ENCODE assay signal across 19 cellular contexts in genomic region chr12:59717436-59717835, GRCh38.
DNase-seq lines count a peak whose midpoint lies in the region; ATAC-seq, FAIRE-seq and TF ChIP-seq lines count a peak whose summit lies in the region.
"Had no signal": no experiment of that assay in that cellular context is flagged by ENCODE, and none has a peak within 500 bp of the region (broad histone marks: within the 10 kb centered on the region; RNA-seq: fewer than 3 reads in every experiment).

No MANE protein-coding gene starts in this region.

- intact Hi-C loops in left ventricle myocardium inferior (cut with micrococcal nuclease): no loop called here
- intact Hi-C loops in cardiac septum (cut with DNase I): no loop called here
- intact Hi-C loops in pancreas (cut with DNase I): loop anchor here in 1 of 3 donors (10.0 kb wide), 1 partner anchor 53 kb away; no protein-coding TSS in a partner anchor

- H3K4me3 ChIP-seq in left ventricle myocardium inferior (no peak overlapping the region), SK-N-MC (no peak overlapping the region), adipocyte (ENCODE audit: low read length) (no peak overlapping the region), pancreas (no peak overlapping the region)
- H3K4me3 ChIP-seq: GM23338 had no signal

- peaks cover 37% of the 10 kb centered on the region for H3K4me1 ChIP-seq in left ventricle myocardium inferior
- H3K4me1 ChIP-seq in adipocyte (ENCODE audit: control insufficient read depth, insufficient read depth, low read length): peaks cover 8% of the 10 kb centered on the region
- peaks cover 14 to 33% (median 28%) of the 10 kb centered on the region in 3 donors for H3K4me1 ChIP-seq in pancreas
- H3K4me1 ChIP-seq: Caco-2 had no signal

- H3K9me3 ChIP-seq in left ventricle myocardium inferior (replicated peaks): no peaks in the 10 kb centered on the region
- no peaks in the 10 kb centered on the region for H3K9me3 ChIP-seq in SK-N-MC (ENCODE audit: low read depth, low read length)
- H3K9me3 ChIP-seq in adipocyte (ENCODE audit: control insufficient read depth, low read length): no peaks in the 10 kb centered on the region
- no peaks in the 10 kb centered on the region for H3K9me3 ChIP-seq in pancreas
- H3K9me3 ChIP-seq: Caco-2 had no signal

- TF ChIP-seq CTCF in left ventricle myocardium inferior (IDR thresholded peaks at IDR 0.05; ENCODE audit: borderline replicate concordance) (no peak), pancreas (IDR thresholded peaks at IDR 0.05) (no peak)

- H3K36me3 ChIP-seq in left ventricle myocardium inferior (no peaks in the 10 kb centered on the region), SK-N-MC (ENCODE audit: insufficient read depth, low read length) (no peaks in the 10 kb centered on the region), adipocyte (ENCODE audit: control insufficient read depth, insufficient read depth, low read length, severe bottlenecking) (no peaks in the 10 kb centered on the region), pancreas (no peaks in the 10 kb centered on the region)

- ATAC-seq in pancreas: peak in 3 of 4 donors; percentile 23 to 38 (median 31)
- no peak for ATAC-seq in GM18858 (IDR thresholded peaks at IDR 0.05; ENCODE audit: unreplicated experiment)
- no peak for ATAC-seq in HG03460 (IDR thresholded peaks at IDR 0.05; ENCODE audit: unreplicated experiment)
- ATAC-seq in HG03139 (IDR thresholded peaks at IDR 0.05; ENCODE audit: unreplicated experiment): no peak
- ATAC-seq: CD8-positive, alpha-beta T cell; GM23338; HCT116 had no signal

- DNase-seq in left ventricle myocardium inferior (no peak), cardiac septum (ENCODE audit: low spot score) (no peak), SK-N-MC (ENCODE audit: low read depth, low spot score) (no peak), adipocyte (ENCODE audit: low read depth) (no peak), pancreas (no peak)
- DNase-seq: C1 segment of cervical spinal cord; Caco-2; CD8-positive, alpha-beta T cell; DMS153; DND-41; H9 had no signal

- H3K9ac ChIP-seq in SK-N-MC (ENCODE audit: insufficient read length) (peak overlapping the region; percentile 46), adipocyte (ENCODE audit: low read length) (peak overlapping the region; percentile 13)

- FAIRE-seq in pancreas (lab: Jason Lieb, UNC): no peak
- FAIRE-seq: G401.6, GM12892, GM19239 had no signal

- H3K27ac ChIP-seq in left ventricle myocardium inferior (replicated peaks) (peak overlapping the region; percentile 31), SK-N-MC (0 out of 2 replicates have a peak overlapping the region, but pooled peaks have one; percentile 25), pancreas (peak overlapping the region in 1 of 4 donors; percentile 36)

- 14 to 17% methylated on average over 2 of the region's 2 CpGs for WGBS in pancreas, 2 donors

- H3K27me3 ChIP-seq in left ventricle myocardium inferior (ENCODE audit: low read depth) (no peaks in the 10 kb centered on the region), adipocyte (replicated peaks; ENCODE audit: control insufficient read depth, insufficient read depth, low read length) (no peaks in the 10 kb centered on the region), pancreas (no peaks in the 10 kb centered on the region)

Comparison
In these comparisons a context has a peak if more than half of its experiments do, and no peak if none do; other contexts are left out.
1. ATAC-seq: peak in pancreas (3 of 4); none in GM18858 (single experiment), HG03460 (single experiment) and HG03139 (single experiment).